Comparison of ENCODE assay signal across 8 cellular contexts in the genomic region with DNA sequence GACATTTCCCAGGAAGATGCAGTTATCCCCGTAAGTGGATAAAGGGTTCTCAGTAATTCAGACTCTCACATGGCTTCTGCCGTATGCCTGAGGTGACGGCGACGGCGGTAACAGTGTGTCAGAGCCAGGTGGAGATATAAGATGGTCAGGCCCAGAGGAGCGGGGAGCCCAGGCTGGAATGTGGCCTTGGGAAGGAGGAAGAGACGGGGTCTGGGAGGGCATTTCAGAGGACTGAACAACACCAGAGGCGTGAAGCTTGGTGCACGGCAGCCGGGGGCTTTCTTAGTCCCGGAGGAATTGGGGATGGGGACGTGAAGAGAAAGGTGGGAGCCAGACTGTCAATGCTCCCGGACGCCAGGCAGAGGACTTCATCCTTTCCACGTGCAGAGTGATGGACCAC. TPM values are rescaled to one million over a fixed set of nuclear protein-coding genes. Genes with fewer than 3 reads are reported as not detected.
DNase-seq lines count a peak whose midpoint lies in the region; ATAC-seq, FAIRE-seq and TF ChIP-seq lines count a peak whose summit lies in the region.

No MANE protein-coding gene starts in this region.

- H3K27me3 Mint-ChIP-seq in Caco-2 (ENCODE audit: insufficient read depth, unreplicated experiment): no peaks in the 10 kb centered on the region

- H3K4me2 ChIP-seq in parathyroid adenoma (ENCODE audit: low read length): peak overlapping the region; percentile 64

- in situ Hi-C loops in Panc1 (cut with HindIII; ENCODE audit: low pct_unique_long_range_greater_than_20kb, low sequenced_read_pairs): loop anchor here (10.0 kb wide), 1 partner anchor 198 kb away; a partner anchor contains a TSS

- H3K27ac Mint-ChIP-seq in Caco-2 (ENCODE audit: unreplicated experiment): peak overlapping the region; percentile 79

- peaks cover 21% of the 10 kb centered on the region for H3K79me2 ChIP-seq in parathyroid adenoma

- no peak overlapping the region for H2AFZ ChIP-seq in parathyroid adenoma

- BruUV-seq in Caco-2 (replicated peaks; lab: Mats Ljungman, UMichigan) (no TSS peak), Panc1 (replicated peaks; lab: Mats Ljungman, UMichigan) (no TSS peak)

- FAIRE-seq in GM12891 (lab: Jason Lieb, UNC): no peak

- DNase-seq in Caco-2 (no peak), Panc1 (ENCODE audit: low read depth, low spot score) (no peak), epithelial cell of esophagus (ENCODE audit: low read depth) (peak; percentile 19), NCI-H1694 (lab: John Stamatoyannopoulos, UW) (no peak), hypothalamus (lab: John Stamatoyannopoulos, UW) (no peak), NCI-H1092 (lab: John Stamatoyannopoulos, UW) (no peak), GM12891 (ENCODE audit: insufficient read length, low spot score) (no peak)

- H3K9me3 ChIP-seq in Caco-2 (no peaks in the 10 kb centered on the region), Panc1 (ENCODE audit: control insufficient read depth, insufficient read depth, low read depth, low read length) (no peaks in the 10 kb centered on the region), parathyroid adenoma (ENCODE audit: control insufficient read depth, low read length) (no peaks in the 10 kb centered on the region)

- H3K27me3 ChIP-seq in Caco-2 (replicated peaks; ENCODE audit: control insufficient read depth, insufficient read depth, low read length) (no peaks in the 10 kb centered on the region), Panc1 (ENCODE audit: control insufficient read depth, insufficient read depth, low read length) (no peaks in the 10 kb centered on the region), parathyroid adenoma (ENCODE audit: control insufficient read depth, insufficient read depth, low read length) (no peaks in the 10 kb centered on the region)

- H3K4me1 Mint-ChIP-seq in Caco-2 (ENCODE audit: low read depth, unreplicated experiment): peaks cover 10% of the 10 kb centered on the region

- H3K4me3 ChIP-seq in Caco-2 (ENCODE audit: low read depth, low read length): peak overlapping the region; percentile 93
- H3K4me3 ChIP-seq in Panc1 (ENCODE audit: low read depth in 2 of 2, low read length in 2 of 2): peak overlapping the region; percentile 69 to 99
- H3K4me3 ChIP-seq in epithelial cell of esophagus (ENCODE audit: low read length): peak overlapping the region; percentile 79
- peak overlapping the region; percentile 63 for H3K4me3 ChIP-seq in parathyroid adenoma (ENCODE audit: low read depth, low read length)

- peak overlapping the region; percentile 77 for H3K4me3 Mint-ChIP-seq in Caco-2 (ENCODE audit: unreplicated experiment)

- ATAC-seq in Panc1: no peak

- H3K27ac ChIP-seq in Panc1 (ENCODE audit: low read length) (peak overlapping the region; percentile 94), parathyroid adenoma (no peak overlapping the region)

- POLR2A ChIA-PET in Caco-2 (lab: Charles Lee) (no interaction called here), Panc1 (lab: Charles Lee) (interaction anchor here (0.5 to 1.1 kb wide), 2 partner anchors 15 to 191 kb away, joined by 3 read pairs; no protein-coding TSS in a partner anchor)

- no peaks in the 10 kb centered on the region for H3K9me3 Mint-ChIP-seq in Caco-2 (ENCODE audit: unreplicated experiment)

- H3K36me3 Mint-ChIP-seq in Caco-2 (ENCODE audit: insufficient read depth, unreplicated experiment): peaks cover 41% of the 10 kb centered on the region

- no peak for TF ChIP-seq POLR2A in GM12891 (IDR thresholded peaks at IDR 0.05; ENCODE audit: low read depth, low read length)

- no peak for TF ChIP-seq CTCF in Caco-2 (IDR thresholded peaks at IDR 0.05; ENCODE audit: insufficient read depth in 1 of 2, low read depth in 1 of 2, low read length in 1 of 2, severe bottlenecking in 1 of 2, unreplicated experiment in 1 of 2)
- TF ChIP-seq CTCF in Panc1 (IDR thresholded peaks at IDR 0.05): no peak
- no peak for TF ChIP-seq CTCF in epithelial cell of esophagus (IDR thresholded peaks at IDR 0.05; ENCODE audit: insufficient read depth, low read depth, low read length, missing control alignments)
- TF ChIP-seq CTCF in parathyroid adenoma (IDR thresholded peaks at IDR 0.05): no peak

- H3K4me1 ChIP-seq in Caco-2 (peaks cover 11% of the 10 kb centered on the region; the same call in 1 of the 2 replicates), Panc1 (ENCODE audit: control insufficient read depth, insufficient read depth, low read length) (peaks cover 26% of the 10 kb centered on the region), parathyroid adenoma (peaks cover 5% of the 10 kb centered on the region)

- intact Hi-C loops in Caco-2 (cut with micrococcal nuclease; ENCODE audit: unreplicated experiment): no loop called here
- intact Hi-C loops in Panc1 (cut with micrococcal nuclease; ENCODE audit: unreplicated experiment): no loop called here

- H3K36me3 ChIP-seq in Caco-2 (ENCODE audit: control insufficient read depth, insufficient read depth, low read length) (no peaks in the 10 kb centered on the region; the same call in 1 of the 2 replicates), Panc1 (ENCODE audit: control insufficient read depth, insufficient read depth, low read length) (peaks cover 8% of the 10 kb centered on the region; the same call in 1 of the 2 replicates), parathyroid adenoma (ENCODE audit: control insufficient read depth, insufficient read depth, low read length) (no peaks in the 10 kb centered on the region)

- H3K9ac ChIP-seq in parathyroid adenoma: no peak overlapping the region

- CTCF ChIA-PET in Caco-2 (lab: Charles Lee) (no interaction called here), Panc1 (lab: Charles Lee) (interaction anchor here (0.7 kb wide), 1 partner anchor 41 kb away, joined by 3 read pairs; no protein-coding TSS in a partner anchor)

TF ChIP-seq in GM12891, 5 proteins besides CTCF, POLR2A, EP300 and RAD21:
- TF ChIP-seq POLR2AphosphoS5 (IDR thresholded peaks at IDR 0.05; ENCODE audit: low read depth, low read length) (no peak), TAF1 (IDR thresholded peaks at IDR 0.05; ENCODE audit: low read depth, low read length) (no peak), SPI1 (IDR thresholded peaks at IDR 0.05; ENCODE audit: low read depth, low read length) (no peak), POU2F2 (IDR thresholded peaks at IDR 0.05; ENCODE audit: low read depth, low read length) (no peak), PAX5 (IDR thresholded peaks at IDR 0.05; ENCODE audit: insufficient read depth, low read length, severe bottlenecking) (no peak)

RNA-seq across cellular contexts. Expression of a gene that starts 1.0 kb away (rescaled TPM):
- total RNA-seq in Caco-2 (2022) (136 and 141 TPM in 2 replicates), Panc1 (2021; ENCODE audit: unreplicated experiment) (235 TPM)
- 207 TPM for polyA plus RNA-seq in Panc1 (2012; ENCODE audit: insufficient read length)
- polyA plus RNA-seq in GM12891 (2012; ENCODE audit: low read depth, missing spikeins): 68.7 TPM

RNA-seq across cellular contexts. Expression of a gene that starts 1.3 kb away (rescaled TPM):
- total RNA-seq in Caco-2 (2022): 8.6 and 9.1 TPM in 2 replicates
- total RNA-seq in Panc1 (2021; ENCODE audit: unreplicated experiment): 21.3 TPM
- 13.2 TPM for polyA plus RNA-seq in Panc1 (2012; ENCODE audit: insufficient read length)
- 2.5 TPM for polyA plus RNA-seq in GM12891 (2012; ENCODE audit: low read depth, missing spikeins)

RNA-seq across cellular contexts. Expression of a gene that starts 19.7 kb away (rescaled TPM):
- total RNA-seq in Caco-2 (2022) (19.7 and 21.9 TPM in 2 replicates), Panc1 (2021; ENCODE audit: unreplicated experiment) (49.8 TPM)
- 69.0 TPM for polyA plus RNA-seq in Panc1 (2012; ENCODE audit: insufficient read length)
- polyA plus RNA-seq in GM12891 (2012; ENCODE audit: low read depth, missing spikeins): 11.2 TPM
